ENCODE assay signal across 22 cellular contexts in genomic region chr2:235921508-235922260, GRCh38.
DNase-seq lines count a peak whose midpoint lies in the region; ATAC-seq, FAIRE-seq and TF ChIP-seq lines count a peak whose summit lies in the region.
"Had no signal": no experiment of that assay in that cellular context is flagged by ENCODE, and none has a peak within 500 bp of the region (broad histone marks: within the 10 kb centered on the region; RNA-seq: fewer than 3 reads in every experiment).

No MANE protein-coding gene starts in this region.

- no peak overlapping the region for H3K27ac Mint-ChIP-seq in stimulated activated naive B cell treated with anti-CD40 and anti-IgM and Interleukin-4, amounts not matched to agents 10 μg/mL and 1 μg/mL and 100 μg/mL, for 72 hours
- H3K27ac Mint-ChIP-seq: CD4-positive, alpha-beta memory T cell; HFFc6 had no signal

- SMC1A ChIA-PET in GM12878 (lab: Charles Lee; ENCODE audit: uncharacterized antibody, unreplicated experiment): no interaction called here

- WGBS in GM12878 (ENCODE audit: insufficient coverage, insufficient replicate concordance, low lambda C conversion rate, missing lambda C conversion rate): 29% methylated on average over 16 of the region's 16 CpGs

- H3K4me2 ChIP-seq in GM12878 (ENCODE audit: control insufficient read depth, insufficient read depth): no peak overlapping the region
- H3K4me2 ChIP-seq: A549 had no signal

- no peak overlapping the region for H3K9ac ChIP-seq in GM12878 (ENCODE audit: control insufficient read depth, insufficient read depth, low read length)

- H3K4me3 ChIP-seq in GM12878: no peak overlapping the region
- H3K4me3 ChIP-seq: A549 had no signal

- no peak overlapping the region for H3K4me3 Mint-ChIP-seq in stimulated activated naive B cell treated with anti-CD40 and anti-IgM and Interleukin-4, amounts not matched to agents 10 μg/mL and 1 μg/mL and 100 μg/mL, for 72 hours
- H3K4me3 Mint-ChIP-seq: CD4-positive, alpha-beta memory T cell; HFFc6 had no signal

- in situ Hi-C loops in GM12878 (cut with MboI): no loop called here

- no peak overlapping the region for H3K27ac ChIP-seq in GM12878 (ENCODE audit: control insufficient read depth, insufficient read depth)
- H3K27ac ChIP-seq: A549, C4-2B had no signal

- DNase-seq in GM12878 (ENCODE audit: low read depth, low spot score): no peak
- DNase-seq in ecto neural progenitor cell (ENCODE audit: low spot score): peak; percentile 22
- DNase-seq in middle frontal gyrus (ENCODE audit: extremely low spot score, low spot score): peak; percentile 27
- DNase-seq in superior temporal gyrus (ENCODE audit: extremely low spot score): peak; percentile 70
- no peak for DNase-seq in stimulated activated naive B cell treated with anti-CD40 and anti-IgM and Interleukin-4, amounts not matched to agents 10 μg/mL and 1 μg/mL and 100 μg/mL, for 72 hours
- DNase-seq in stimulated activated CD4-positive, alpha-beta T cell treated with anti-CD3 and anti-CD28 coated beads, Interleukin-12 subunit alpha, Interleukin-12 subunit beta, amount 100 ng/mL, for 4 hours: no peak
- DNase-seq in activated naive CD4-positive, alpha-beta T cell treated with Interleukin-2 at 50 U/mL for 16 hours: no peak
- DNase-seq: BE2C; CD4-positive, alpha-beta memory T cell; COR-L47; DMS153; DMS79 treated with DMSO at 0.1 percent for 48 hours; EL; HCEC 1CT; HFFc6; IMR-90 had no signal

- no peak for ATAC-seq in GM12878
- ATAC-seq in stimulated activated naive B cell treated with anti-CD40 and anti-IgM and Interleukin-4, amounts not matched to agents 10 μg/mL and 1 μg/mL and 100 μg/mL, for 72 hours (replicated peaks): no peak
- ATAC-seq: A549 had no signal

- no peak overlapping the region for H2AFZ ChIP-seq in GM12878 (ENCODE audit: control insufficient read depth, low read depth, low read length)

- no peaks in the 10 kb centered on the region for H3K9me3 ChIP-seq in GM12878 (replicated peaks; ENCODE audit: control insufficient read depth, insufficient read depth, low read length)
- H3K9me3 ChIP-seq: A549, BE2C had no signal

- no peaks in the 10 kb centered on the region for H3K4me1 ChIP-seq in GM12878 (ENCODE audit: control insufficient read depth, insufficient read depth, low read length)
- H3K4me1 ChIP-seq: A549, BE2C had no signal

- no peaks in the 10 kb centered on the region for H3K36me3 Mint-ChIP-seq in stimulated activated naive B cell treated with anti-CD40 and anti-IgM and Interleukin-4, amounts not matched to agents 10 μg/mL and 1 μg/mL and 100 μg/mL, for 72 hours
- H3K36me3 Mint-ChIP-seq: CD4-positive, alpha-beta memory T cell had no signal

- H3K9me3 Mint-ChIP-seq in stimulated activated naive B cell treated with anti-CD40 and anti-IgM and Interleukin-4, amounts not matched to agents 10 μg/mL and 1 μg/mL and 100 μg/mL, for 72 hours: peaks cover 0 to 4% of the 10 kb centered on the region in 2 donors
- H3K9me3 Mint-ChIP-seq: HFFc6 had no signal

- H3K36me3 ChIP-seq in GM12878 (ENCODE audit: control insufficient read depth in 2 of 2, insufficient read depth in 2 of 2, low read length in 1 of 2): no peaks in the 10 kb centered on the region
- H3K36me3 ChIP-seq: BE2C had no signal

- peaks cover 0 to 3% of the 10 kb centered on the region in 2 experiments; a peak in 2 of 4 replicates for H3K27me3 ChIP-seq in GM12878 (replicated peaks in 1 of 2; ENCODE audit: control insufficient read depth in 2 of 2, insufficient read depth in 2 of 2, low read length in 1 of 2)
- H3K27me3 ChIP-seq: BE2C had no signal

- no peak for TF ChIP-seq POLR2A in GM12878 (IDR thresholded peaks at IDR 0.05; ENCODE audit: low read depth, low read length)

- RAD21 ChIA-PET in GM12878 (lab: Charles Lee; ENCODE audit: unreplicated experiment): no interaction called here

- POLR2A ChIA-PET in GM12878 (lab: Charles Lee): no interaction called here

- TF ChIP-seq EP300 in GM12878 (IDR thresholded peaks at IDR 0.05; ENCODE audit: borderline replicate concordance in 1 of 2, control insufficient read depth in 1 of 2, low read depth in 2 of 2, low read length in 2 of 2): no peak

- H3K79me2 ChIP-seq in GM12878 (ENCODE audit: control insufficient read depth, insufficient read depth, low read length): no peaks in the 10 kb centered on the region

- no peak for TF ChIP-seq RAD21 in GM12878 (IDR thresholded peaks at IDR 0.05; ENCODE audit: insufficient read depth, low read depth, low read length)

- no TSS peak for BruUV-seq in GM12878 (replicated peaks; lab: Mats Ljungman, UMichigan)

- no peak for TF ChIP-seq CTCF in GM12878 (IDR thresholded peaks at IDR 0.05 in 2 of 3, conservative IDR thresholded peaks at IDR 0.05 in 1 of 3; ENCODE audit: control insufficient read depth in 2 of 3, extremely low read depth in 1 of 3, insufficient read depth in 1 of 3, low read depth in 3 of 3, low read length in 3 of 3)

- H3K4me1 Mint-ChIP-seq in stimulated activated naive B cell treated with anti-CD40 and anti-IgM and Interleukin-4, amounts not matched to agents 10 μg/mL and 1 μg/mL and 100 μg/mL, for 72 hours: no peaks in the 10 kb centered on the region
- H3K4me1 Mint-ChIP-seq: CD4-positive, alpha-beta memory T cell had no signal

- FAIRE-seq in GM12878 (lab: Jason Lieb, UNC): peak; percentile 44
- FAIRE-seq: A549, D721Med, G401.6, GM12892, GM19239 had no signal

- no peaks in the 10 kb centered on the region; the same call in 1 of the 2 replicates for H4K20me1 ChIP-seq in GM12878 (ENCODE audit: control insufficient read depth, insufficient read depth)

- intact Hi-C loops in GM12878 (cut with micrococcal nuclease; ENCODE audit: unreplicated experiment): no loop called here

- CTCF ChIA-PET in GM12878 (lab: Yijun Ruan, JAX): interaction anchor here (0.7 kb wide), 1 partner anchor 33 kb away, joined by 3 read pairs; no protein-coding TSS in a partner anchor

- H3K27me3 Mint-ChIP-seq in stimulated activated naive B cell treated with anti-CD40 and anti-IgM and Interleukin-4, amounts not matched to agents 10 μg/mL and 1 μg/mL and 100 μg/mL, for 72 hours: no peaks in the 10 kb centered on the region

TF ChIP-seq in GM12878, 131 proteins besides CTCF, POLR2A, EP300 and RAD21:
- TF ChIP-seq NFYA (IDR thresholded peaks at IDR 0.05; ENCODE audit: borderline replicate concordance, low read depth, low read length) (no peak), PML (IDR thresholded peaks at IDR 0.05; ENCODE audit: low read length) (no peak), EED (IDR thresholded peaks at IDR 0.05; ENCODE audit: low read depth) (no peak), NR2F1 (conservative IDR thresholded peaks at IDR 0.05) (no peak), ATF2 (IDR thresholded peaks at IDR 0.05; ENCODE audit: low read length) (no peak), EZH2 (IDR thresholded peaks at IDR 0.05; ENCODE audit: borderline replicate concordance, control insufficient read depth, low read depth, low read length) (no peak), NR2C2 (IDR thresholded peaks at IDR 0.05; ENCODE audit: borderline replicate concordance, control insufficient read depth, insufficient read length, low read depth) (no peak), KDM1A (IDR thresholded peaks at IDR 0.05; ENCODE audit: borderline replicate concordance) (no peak)
TF ChIP-seq in GM12878: peak in this region for 0.

Comparison
In these comparisons a context has a peak if more than half of its experiments do, and no peak if none do; other contexts are left out.
1. DNase-seq: peak in ecto neural progenitor cell (single experiment), middle frontal gyrus (single experiment) and superior temporal gyrus (single experiment); none in GM12878 (single experiment), stimulated activated naive B cell treated with anti-CD40 and anti-IgM and Interleukin-4, amounts not matched to agents 10 μg/mL and 1 μg/mL and 100 μg/mL, for 72 hours (single experiment), stimulated activated CD4-positive, alpha-beta T cell treated with anti-CD3 and anti-CD28 coated beads, Interleukin-12 subunit alpha, Interleukin-12 subunit beta, amount 100 ng/mL, for 4 hours (single experiment) and activated naive CD4-positive, alpha-beta T cell treated with Interleukin-2 at 50 U/mL for 16 hours (single experiment).